ENCODE assay signal across 26 cellular contexts in genomic region chr1:233489436-233489835, GRCh38.
"Had no signal": no experiment of that assay in that cellular context is flagged by ENCODE, and none has a peak within 500 bp of the region (broad histone marks: within the 10 kb centered on the region; RNA-seq: fewer than 3 reads in every experiment).

No MANE protein-coding gene starts in this region.

- H3K4me1 ChIP-seq: psoas muscle, sigmoid colon, stomach, thyroid gland, tibial nerve, upper lobe of left lung, vagina had no signal

- ATAC-seq: naive thymus-derived CD8-positive, alpha-beta T cell; natural killer cell treated with Interleukin-12 subunit alpha and Interleukin-12 subunit beta and Interleukin-15 and Interleukin-18, amount 100 ng/mL, for 72 hours; pancreas; psoas muscle; right cardiac atrium; right lobe of liver; stimulated activated memory B cell treated with anti-CD40 and anti-IgM and Interleukin-4, amounts not matched to agents 10 μg/mL and 1 μg/mL and 100 μg/mL, for 72 hours had no signal

- H3K27ac Mint-ChIP-seq: naive thymus-derived CD8-positive, alpha-beta T cell; natural killer cell treated with Interleukin-12 subunit alpha and Interleukin-12 subunit beta and Interleukin-15 and Interleukin-18, amount 100 ng/mL, for 72 hours; nephron progenitor cell; progenitor cell of endocrine pancreas; stimulated activated memory B cell treated with anti-CD40 and anti-IgM and Interleukin-4, amounts not matched to agents 10 μg/mL and 1 μg/mL and 100 μg/mL, for 72 hours; stimulated activated naive CD8-positive, alpha-beta T cell treated with anti-CD3 and anti-CD28 coated beads, Interleukin-15, Interleukin-2, amounts not matched to agents 100 ng/mL and 50 ng/mL, for 24 hours had no signal

- DNase-seq: naive thymus-derived CD8-positive, alpha-beta T cell; nephron progenitor cell; nucleus accumbens; pancreas; psoas muscle; right cardiac atrium; right lobe of liver; sigmoid colon; small intestine; stimulated activated CD4-positive, alpha-beta T cell treated with anti-CD3 and anti-CD28 coated beads, Interleukin-1b, Interleukin-23, amount 100 ng/mL, for 48 hours; stimulated activated CD4-positive, alpha-beta T cell treated with anti-CD3 and anti-CD28 coated beads, Interleukin-4, amount 100 ng/mL, for 1 hour; stimulated activated CD4-positive, alpha-beta T cell treated with anti-CD3 and anti-CD28 coated beads, Interleukin-4, amount 100 ng/mL, for 4 hours; stimulated activated CD8-positive, alpha-beta memory T cell treated with anti-CD3 and anti-CD28 coated beads, Interleukin-4, amount 100 ng/mL, for 48 hours; stimulated activated naive CD4-positive, alpha-beta T cell treated with Interleukin-2 at 50 U/mL for 16 hours; stomach; thyroid gland; upper lobe of left lung had no signal

- H3K9me3 ChIP-seq: neutrophil, pancreas, psoas muscle, right lobe of liver, sigmoid colon, stomach, thoracic aorta, thyroid gland, tibial nerve, upper lobe of left lung, vagina had no signal

- H3K27ac ChIP-seq: neutrophil, pancreas, psoas muscle, right lobe of liver, sigmoid colon, stomach, thoracic aorta, thyroid gland, tibial nerve, upper lobe of left lung, vagina had no signal

- H3K36me3 Mint-ChIP-seq: naive thymus-derived CD8-positive, alpha-beta T cell; natural killer cell treated with Interleukin-12 subunit alpha and Interleukin-12 subunit beta and Interleukin-15 and Interleukin-18, amount 100 ng/mL, for 72 hours; stimulated activated memory B cell treated with anti-CD40 and anti-IgM and Interleukin-4, amounts not matched to agents 10 μg/mL and 1 μg/mL and 100 μg/mL, for 72 hours had no signal

- H3K27me3 ChIP-seq: neutrophil, pancreas, right lobe of liver, sigmoid colon, stomach, thyroid gland, tibial nerve, upper lobe of left lung, vagina had no signal

- H3K36me3 ChIP-seq: neutrophil, pancreas, right lobe of liver, sigmoid colon, stomach, thoracic aorta, thyroid gland, tibial nerve, upper lobe of left lung, vagina had no signal

- H3K4me3 Mint-ChIP-seq: naive thymus-derived CD8-positive, alpha-beta T cell; natural killer cell treated with Interleukin-12 subunit alpha and Interleukin-12 subunit beta and Interleukin-15 and Interleukin-18, amount 100 ng/mL, for 72 hours; nephron progenitor cell; neural crest cell; stimulated activated memory B cell treated with anti-CD40 and anti-IgM and Interleukin-4, amounts not matched to agents 10 μg/mL and 1 μg/mL and 100 μg/mL, for 72 hours; stimulated activated naive CD8-positive, alpha-beta T cell treated with anti-CD3 and anti-CD28 coated beads, Interleukin-15, Interleukin-2, amounts not matched to agents 100 ng/mL and 50 ng/mL, for 24 hours had no signal

- H3K27me3 Mint-ChIP-seq: progenitor cell of endocrine pancreas had no signal

- H3K9me3 Mint-ChIP-seq: natural killer cell treated with Interleukin-12 subunit alpha and Interleukin-12 subunit beta and Interleukin-15 and Interleukin-18, amount 100 ng/mL, for 72 hours; stimulated activated naive CD8-positive, alpha-beta T cell treated with anti-CD3 and anti-CD28 coated beads, Interleukin-15, Interleukin-2, amounts not matched to agents 100 ng/mL and 50 ng/mL, for 24 hours had no signal

- H3K4me1 Mint-ChIP-seq: naive thymus-derived CD8-positive, alpha-beta T cell; nephron progenitor cell; neural crest cell; stimulated activated memory B cell treated with anti-CD40 and anti-IgM and Interleukin-4, amounts not matched to agents 10 μg/mL and 1 μg/mL and 100 μg/mL, for 72 hours had no signal

- H3K4me3 ChIP-seq: pancreas, psoas muscle, right lobe of liver, sigmoid colon, stomach, thoracic aorta, thyroid gland, tibial nerve, upper lobe of left lung, vagina had no signal
